Comparison of ENCODE assay signal across 9 cellular contexts in the genomic region with DNA sequence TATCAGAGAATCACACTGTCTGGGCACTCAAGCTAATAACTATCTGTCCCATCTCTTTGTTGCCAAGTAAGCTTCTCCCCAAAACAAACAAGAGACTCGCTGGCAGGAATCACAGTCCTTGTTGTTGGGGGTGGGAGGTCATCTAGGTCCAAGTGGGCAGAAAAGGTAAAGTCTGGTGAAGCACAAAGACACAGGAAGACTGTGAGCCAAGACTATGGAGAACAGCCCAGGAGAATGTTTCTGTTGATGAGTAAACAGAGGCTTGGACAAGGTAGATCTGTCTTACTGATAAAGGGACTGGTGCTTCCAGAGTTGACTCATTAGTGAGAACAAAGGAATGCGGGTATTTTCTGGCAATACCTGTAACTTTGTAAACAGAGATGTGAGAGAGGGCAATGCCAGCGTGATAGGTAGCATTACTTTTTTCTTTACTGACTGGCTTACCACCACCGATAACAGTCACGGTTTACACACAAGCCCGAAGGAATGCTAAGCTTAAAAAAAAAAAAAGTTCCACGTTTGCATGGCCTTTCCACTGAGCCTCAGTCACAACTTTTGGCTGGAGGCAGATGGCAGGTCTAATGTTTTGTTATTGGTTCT. TPM values are rescaled to one million over a fixed set of nuclear protein-coding genes. Genes with fewer than 3 reads are reported as not detected.
DNase-seq lines count a peak whose midpoint lies in the region; ATAC-seq and TF ChIP-seq lines count a peak whose summit lies in the region.
"Had no signal": no experiment of that assay in that cellular context is flagged by ENCODE, and none has a peak within 500 bp of the region (broad histone marks: within the 10 kb centered on the region; RNA-seq: fewer than 3 reads in every experiment).

No MANE protein-coding gene starts in this region.

- H3K4me1 ChIP-seq in adipocyte (ENCODE audit: control insufficient read depth, insufficient read depth, low read length) = peaks cover 59% of the 10 kb centered on the region
- peaks cover 25% of the 10 kb centered on the region for H3K4me1 ChIP-seq in suprapubic skin

- no peak for TF ChIP-seq POLR2A in suprapubic skin (IDR thresholded peaks at IDR 0.05)

- peak; percentile 76 for ATAC-seq in left colon

- peaks cover 6% of the 10 kb centered on the region; the same call in 1 of the 2 replicates for H3K27me3 Mint-ChIP-seq in HFFc6 (ENCODE audit: insufficient read depth)
- H3K27me3 Mint-ChIP-seq in CD14-positive monocyte (ENCODE audit: low read depth in 3 of 3) = peaks cover 1 to 12% (median 3%) of the 10 kb centered on the region in 3 donors

- H3K36me3 Mint-ChIP-seq in HFFc6 (ENCODE audit: low read depth) (no peaks in the 10 kb centered on the region), CD14-positive monocyte (no peaks in the 10 kb centered on the region)

- no peak for TF ChIP-seq EP300 in suprapubic skin (IDR thresholded peaks at IDR 0.05)

- peak overlapping the region; percentile 50; the same call in 1 of the 2 replicates for H3K4me3 Mint-ChIP-seq in HFFc6
- no peak overlapping the region for H3K4me3 Mint-ChIP-seq in CD14-positive monocyte
- H3K4me3 Mint-ChIP-seq: T-helper 1 cell treated with Interleukin-12 subunit alpha and Interleukin-12 subunit beta and Interleukin-4 antibody, amounts not matched to agents 30 μg/mL and 1 μg/mL, for 36 hours had no signal

- H3K27ac ChIP-seq in suprapubic skin = peak overlapping the region; percentile 63

- H3K9ac ChIP-seq in adipocyte (ENCODE audit: low read length) = peak overlapping the region; percentile 75

- WGBS in suprapubic skin = 44% methylated on average over 7 of the region's 7 CpGs

- intact Hi-C loops in left colon (cut with DNase I, micrococcal nuclease) (no loop called here), CD14-positive monocyte (cut with micrococcal nuclease) (no loop called here)

- H3K4me1 Mint-ChIP-seq in HFFc6 (ENCODE audit: low read depth) (peaks cover 51% of the 10 kb centered on the region), CD14-positive monocyte (peaks cover 18% of the 10 kb centered on the region)

- H3K27ac Mint-ChIP-seq in HFFc6 = peak overlapping the region; percentile 81
- H3K27ac Mint-ChIP-seq in CD14-positive monocyte = peak overlapping the region in 1 of 7 donors; percentile 62

- H3K4me3 ChIP-seq in adipocyte (ENCODE audit: low read length) (peak overlapping the region; percentile 25), suprapubic skin (no peak overlapping the region)

- peaks cover 3% of the 10 kb centered on the region; the same call in 1 of the 2 replicates for H3K9me3 Mint-ChIP-seq in HFFc6
- H3K9me3 Mint-ChIP-seq in CD14-positive monocyte = peaks cover 0 to 2% (median 0%) of the 10 kb centered on the region in 7 donors
- H3K9me3 Mint-ChIP-seq: T-helper 1 cell treated with Interleukin-12 subunit alpha and Interleukin-12 subunit beta and Interleukin-4 antibody, amounts not matched to agents 30 μg/mL and 1 μg/mL, for 36 hours had no signal

- no peaks in the 10 kb centered on the region for H3K27me3 ChIP-seq in adipocyte (replicated peaks; ENCODE audit: control insufficient read depth, insufficient read depth, low read length)
- H3K27me3 ChIP-seq in suprapubic skin = no peaks in the 10 kb centered on the region

- H3K9me3 ChIP-seq in adipocyte (ENCODE audit: control insufficient read depth, low read length) = no peaks in the 10 kb centered on the region
- no peaks in the 10 kb centered on the region for H3K9me3 ChIP-seq in suprapubic skin

- no peak for TF ChIP-seq CTCF in HFFc6 (IDR thresholded peaks at IDR 0.05)
- TF ChIP-seq CTCF in suprapubic skin (IDR thresholded peaks at IDR 0.05) = no peak
- TF ChIP-seq CTCF in CD14-positive monocyte (IDR thresholded peaks at IDR 0.05) = no peak

- DNase-seq in HFFc6 = no peak
- DNase-seq in adipocyte (ENCODE audit: low read depth) = peak; percentile 23
- no peak for DNase-seq in left colon
- no peak for DNase-seq in suprapubic skin (ENCODE audit: low spot score in 2 of 2)
- DNase-seq in NCI-H1930 (lab: John Stamatoyannopoulos, UW) = no peak
- DNase-seq in stimulated activated naive CD4-positive, alpha-beta T cell treated with Interleukin-2 at 50 U/mL for 16 hours (lab: John Stamatoyannopoulos, UW) = no peak
- no peak for DNase-seq in CD14-positive monocyte (ENCODE audit: low spot score)
- DNase-seq: NCI-H510A treated with DMSO at 0.1 percent for 48 hours had no signal

- H3K36me3 ChIP-seq in adipocyte (ENCODE audit: control insufficient read depth, insufficient read depth, low read length, severe bottlenecking) = no peaks in the 10 kb centered on the region
- no peaks in the 10 kb centered on the region for H3K36me3 ChIP-seq in suprapubic skin

RNA-seq across cellular contexts. Expression of gene MMD, which starts 11.5 kb away (rescaled TPM):
- total RNA-seq in HFFc6 (2021; fragmentation: NEBNext Ultra II Directional; extraction: Animal tissue kit (Norgen Biotek cat#: 25700)) = 1 to 10 TPM; 2.1 to 4.0 (median 3.6) TPM
- total RNA-seq in left colon = 10 to 100 TPM; 11.6 to 13.9 TPM
- 10 to 100 TPM in 1 of 4 donors, 1 to 10 TPM in 3; 7.8 to 14.1 (median 9.4) TPM for total RNA-seq in suprapubic skin
- 1 to 10 TPM; 3.4 to 4.6 TPM for polyA plus RNA-seq in CD14-positive monocyte
